Comparison of ENCODE assay signal across 11 cellular contexts in genomic region chr22:46077669-46078099, GRCh38.
A peak's percentile ranks its signal among the peaks of the same experiment; 100 is the strongest.
DNase-seq lines count a peak whose midpoint lies in the region; ATAC-seq and TF ChIP-seq lines count a peak whose summit lies in the region.
"Had no signal": no experiment of that assay in that cellular context is flagged by ENCODE, and none has a peak within 500 bp of the region (broad histone marks: within the 10 kb centered on the region; RNA-seq: fewer than 3 reads in every experiment).

No MANE protein-coding gene starts in this region.

- H3K4me2 ChIP-seq in PC-3 (ENCODE audit: low read length) (peak overlapping the region; percentile 100), osteoblast (ENCODE audit: insufficient read depth, low read length) (peak overlapping the region; percentile 94)

- H2AFZ ChIP-seq in PC-3 (ENCODE audit: low read length) (no peak overlapping the region), osteoblast (ENCODE audit: low read length) (no peak overlapping the region)

- BruUV-seq in A673 (replicated peaks; lab: Mats Ljungman, UMichigan) (no TSS peak), PC-3 (replicated peaks; lab: Mats Ljungman, UMichigan) (no TSS peak)

- H3K9me3 Mint-ChIP-seq in T-cell = no peaks in the 10 kb centered on the region

- no peak for TF ChIP-seq CTCF in A673 (conservative IDR thresholded peaks at IDR 0.05; ENCODE audit: low read depth, low read length)
- no peak for TF ChIP-seq CTCF in PC-3 (conservative IDR thresholded peaks at IDR 0.05; ENCODE audit: low read depth, low read length)
- no peak for TF ChIP-seq CTCF in esophagus muscularis mucosa (IDR thresholded peaks at IDR 0.05)
- TF ChIP-seq CTCF in osteoblast (IDR thresholded peaks at IDR 0.05; ENCODE audit: extremely low read depth, low read depth, low read length) = no peak

- TF ChIP-seq POLR2A in esophagus muscularis mucosa (IDR thresholded peaks at IDR 0.05; ENCODE audit: low read depth) = no peak

- H3K27me3 ChIP-seq in A673 (replicated peaks; ENCODE audit: insufficient read depth, low read depth, low read length, poor library complexity) (no peaks in the 10 kb centered on the region), PC-3 (ENCODE audit: low read length) (no peaks in the 10 kb centered on the region), esophagus muscularis mucosa (no peaks in the 10 kb centered on the region), osteoblast (ENCODE audit: insufficient read depth, low read length) (no peaks in the 10 kb centered on the region)

- H3K36me3 ChIP-seq in A673 (ENCODE audit: insufficient read depth, low read length, poor library complexity, severe bottlenecking) = peaks cover 54% of the 10 kb centered on the region
- peaks cover 59% of the 10 kb centered on the region for H3K36me3 ChIP-seq in PC-3 (ENCODE audit: low read depth, low read length)
- peaks cover 0 to 16% (median 0%) of the 10 kb centered on the region in 4 donors for H3K36me3 ChIP-seq in esophagus muscularis mucosa
- peaks cover 92% of the 10 kb centered on the region for H3K36me3 ChIP-seq in osteoblast (ENCODE audit: insufficient read depth, low read length)

- peak overlapping the region in 1 of 2 donors; percentile 39 for H3K27ac Mint-ChIP-seq in T-cell
- H3K27ac Mint-ChIP-seq: activated naive CD8-positive, alpha-beta T cell had no signal

- peaks cover 31 to 51% (median 34%) of the 10 kb centered on the region in 3 donors for H3K4me1 Mint-ChIP-seq in T-cell

- 16% methylated on average over 12 of the region's 12 CpGs for WGBS in esophagus muscularis mucosa

- H3F3A ChIP-seq in PC-3 (ENCODE audit: low read length, unreplicated experiment) = peaks cover 8% of the 10 kb centered on the region

- CTCF ChIA-PET in A673 (lab: Charles Lee) (interaction anchor here (0.7 kb wide), 1 partner anchor 71 kb away, joined by 3 read pairs; no protein-coding TSS in a partner anchor), PC-3 (lab: Charles Lee) (no interaction called here), T-cell (lab: Charles Lee) (interaction anchor here in 1 of 2 donors (0.6 kb wide), 1 partner anchor 193 kb away, joined by 3 read pairs; no protein-coding TSS in a partner anchor)

- peaks cover 100% of the 10 kb centered on the region for H3K79me2 ChIP-seq in PC-3 (ENCODE audit: low read length)
- peaks cover 100% of the 10 kb centered on the region for H3K79me2 ChIP-seq in osteoblast (ENCODE audit: insufficient read depth, low read length)

- peak overlapping the region; percentile 99 for H3K9ac ChIP-seq in PC-3 (ENCODE audit: low read length)

- H3K4me1 ChIP-seq in A673 (ENCODE audit: insufficient read depth, low read length, poor library complexity, severe bottlenecking) = peaks cover 51% of the 10 kb centered on the region
- peaks cover 33% of the 10 kb centered on the region for H3K4me1 ChIP-seq in PC-3 (ENCODE audit: insufficient read depth, low read length)
- H3K4me1 ChIP-seq in esophagus muscularis mucosa = peaks cover 80 to 99% (median 93%) of the 10 kb centered on the region in 4 donors
- H3K4me1 ChIP-seq in osteoblast (ENCODE audit: insufficient read depth, low read length) = peaks cover 52% of the 10 kb centered on the region
- H3K4me1 ChIP-seq: Caco-2 had no signal

- no peak for ATAC-seq in PC-3
- no peak for ATAC-seq in T-cell (replicated peaks in 1 of 4)
- no peak for ATAC-seq in HG02973 (IDR thresholded peaks at IDR 0.05; ENCODE audit: unreplicated experiment)

- H4K20me1 ChIP-seq in PC-3 (ENCODE audit: low read length) (peaks cover 29% of the 10 kb centered on the region), osteoblast (ENCODE audit: insufficient read depth, low read length) (peaks cover 83% of the 10 kb centered on the region)

- intact Hi-C loops in A673 (cut with micrococcal nuclease; ENCODE audit: unreplicated experiment) = loop anchor here (5.0 kb wide), 1 partner anchor 65 kb away; no protein-coding TSS in a partner anchor
- intact Hi-C loops in PC-3 (cut with micrococcal nuclease) = no loop called here
- intact Hi-C loops in esophagus muscularis mucosa (cut with DNase I) = no loop called here

- H3K27ac ChIP-seq in A673 (ENCODE audit: low read depth, low read length, poor library complexity, severe bottlenecking) (peak overlapping the region; percentile 97), PC-3 (ENCODE audit: low read length) (peak overlapping the region; percentile 99), esophagus muscularis mucosa (replicated peaks in 1 of 4) (peak overlapping the region; percentile 92 to 98 (median 96)), osteoblast (ENCODE audit: low read depth, low read length) (peak overlapping the region; percentile 96)

- H3K27me3 Mint-ChIP-seq in T-cell = no peaks in the 10 kb centered on the region
- H3K27me3 Mint-ChIP-seq: activated naive CD8-positive, alpha-beta T cell had no signal

- no peaks in the 10 kb centered on the region for H3K36me3 Mint-ChIP-seq in T-cell
- H3K36me3 Mint-ChIP-seq: activated naive CD8-positive, alpha-beta T cell had no signal

- TF ChIP-seq EP300 in esophagus muscularis mucosa (IDR thresholded peaks at IDR 0.05) = no peak

- POLR2A ChIA-PET in A673 (lab: Charles Lee; ENCODE audit: low non-redundant PET) (interaction anchor here (0.6 to 0.7 kb wide), 2 partner anchors 41 to 76 kb away, joined by 3 to 6 read pairs; no protein-coding TSS in a partner anchor), PC-3 (lab: Charles Lee; ENCODE audit: unreplicated experiment) (no interaction called here), T-cell (lab: Charles Lee) (interaction anchor here in 1 of 2 donors (0.7 kb wide), 1 partner anchor 52 kb away, joined by 4 read pairs; no protein-coding TSS in a partner anchor)

- H3K4me3 ChIP-seq in A673 (ENCODE audit: low read depth, low read length, poor library complexity, severe bottlenecking) (peak overlapping the region; percentile 85), PC-3 (ENCODE audit: low read length) (peak overlapping the region; percentile 94), esophagus muscularis mucosa (peak overlapping the region; percentile 85 to 92 (median 88)), osteoblast (ENCODE audit: insufficient read depth, low read length) (peak overlapping the region; percentile 80)

- DNase-seq in A673 (ENCODE audit: low spot score) (peak; percentile 52), PC-3 (no peak), esophagus muscularis mucosa (ENCODE audit: extremely low spot score) (no peak), osteoblast (ENCODE audit: insufficient read length, low spot score, missing footprints) (no peak), T-cell (no peak), NCI-H128 (lab: John Stamatoyannopoulos, UW; ENCODE audit: unreplicated experiment) (no peak), OCI-M1 (lab: John Stamatoyannopoulos, UW) (no peak)
- DNase-seq: NCI-H146 had no signal

- H3K9me3 ChIP-seq in A673 (ENCODE audit: low read depth, low read length, poor library complexity, severe bottlenecking) (no peaks in the 10 kb centered on the region), PC-3 (ENCODE audit: low read length) (no peaks in the 10 kb centered on the region), esophagus muscularis mucosa (no peaks in the 10 kb centered on the region), osteoblast (ENCODE audit: low read depth, low read length) (no peaks in the 10 kb centered on the region)
- H3K9me3 ChIP-seq: Caco-2 had no signal

- no peak overlapping the region for H3K4me3 Mint-ChIP-seq in T-cell
- H3K4me3 Mint-ChIP-seq: activated naive CD8-positive, alpha-beta T cell had no signal

- no peaks in the 10 kb centered on the region for H3K9me2 ChIP-seq in PC-3 (replicated peaks; ENCODE audit: low read length)
